Comparison of ENCODE assay signal across 21 cellular contexts in genomic region chr22:34429314-34429713, GRCh38.
DNase-seq lines count a peak whose midpoint lies in the region; ATAC-seq and TF ChIP-seq lines count a peak whose summit lies in the region.
"Had no signal": no experiment of that assay in that cellular context is flagged by ENCODE, and none has a peak within 500 bp of the region (broad histone marks: within the 10 kb centered on the region; RNA-seq: fewer than 3 reads in every experiment).

No MANE protein-coding gene starts in this region.

- no peaks in the 10 kb centered on the region for H4K20me1 ChIP-seq in mammary epithelial cell (ENCODE audit: insufficient read depth, low read length)
- no peaks in the 10 kb centered on the region for H4K20me1 ChIP-seq in Karpas-422 (ENCODE audit: insufficient read depth, low read depth, low read length)

- TF ChIP-seq CTCF in mammary epithelial cell (conservative IDR thresholded peaks at IDR 0.05 in 1 of 2, IDR thresholded peaks at IDR 0.05 in 1 of 2; ENCODE audit: extremely low read depth in 1 of 2, insufficient read depth in 1 of 2, low read depth in 1 of 2, low read length in 2 of 2) = no peak
- TF ChIP-seq CTCF in breast epithelium (IDR thresholded peaks at IDR 0.05) = no peak
- no peak for TF ChIP-seq CTCF in RWPE2 (IDR thresholded peaks at IDR 0.05; ENCODE audit: poor library complexity, severe bottlenecking)

- H3K79me2 ChIP-seq in mammary epithelial cell (ENCODE audit: insufficient read depth, low read length) (no peaks in the 10 kb centered on the region), Karpas-422 (ENCODE audit: low read length) (no peaks in the 10 kb centered on the region)

- H2AFZ ChIP-seq in mammary epithelial cell (ENCODE audit: low read depth, low read length) (no peak overlapping the region), Karpas-422 (ENCODE audit: low read length) (no peak overlapping the region)

- in situ Hi-C loops in mammary epithelial cell (cut with MboI; ENCODE audit: low sequenced_read_pairs in 2 of 2) = no loop called here

- H3K4me3 ChIP-seq in mammary epithelial cell (replicated peaks in 1 of 3; ENCODE audit: insufficient read depth in 1 of 3, low read depth in 2 of 3, low read length in 3 of 3) = no peak overlapping the region
- H3K4me3 ChIP-seq in breast epithelium = no peak overlapping the region
- H3K4me3 ChIP-seq in RWPE2 (ENCODE audit: severe bottlenecking) = no peak overlapping the region
- no peak overlapping the region for H3K4me3 ChIP-seq in Karpas-422 (ENCODE audit: low read length)
- H3K4me3 ChIP-seq: dorsolateral prefrontal cortex, K562, prostate gland, sigmoid colon had no signal

- intact Hi-C loops in mammary epithelial cell (cut with micrococcal nuclease) = no loop called here
- intact Hi-C loops in breast epithelium (cut with DNase I; ENCODE audit: low total_unique reads) = no loop called here

- H3K4me1 ChIP-seq in mammary epithelial cell (ENCODE audit: insufficient read depth, low read length) = peaks cover 5% of the 10 kb centered on the region
- H3K4me1 ChIP-seq in breast epithelium = no peaks in the 10 kb centered on the region
- peaks cover 25% of the 10 kb centered on the region for H3K4me1 ChIP-seq in RWPE2 (ENCODE audit: insufficient read depth, poor library complexity, severe bottlenecking)
- H3K4me1 ChIP-seq in Karpas-422 (ENCODE audit: low read length) = no peaks in the 10 kb centered on the region
- H3K4me1 ChIP-seq: prostate gland, sigmoid colon had no signal

- DNase-seq in mammary epithelial cell (peak; percentile 95), breast epithelium (ENCODE audit: low spot score in 2 of 2) (no peak), HT1080 (ENCODE audit: low read depth) (peak; percentile 96), RWPE2 (ENCODE audit: low spot score) (no peak), kidney tubule cell (ENCODE audit: low spot score) (peak; percentile 86), Karpas-422 (no peak), NOMO-1 treated with dmso at 0.1 percent for 144 hours (lab: John Stamatoyannopoulos, UW; ENCODE audit: unreplicated experiment) (no peak)
- DNase-seq: activated naive CD8-positive, alpha-beta T cell treated with anti-CD3 and anti-CD28 coated beads, Interleukin-2, amount 10 ng/mL, durations not matched to agents 7 days and 5 days; cerebellar nuclear complex; dorsolateral prefrontal cortex; head of caudate nucleus; left cardiac atrium; sigmoid colon; stimulated activated CD8-positive, alpha-beta memory T cell treated with anti-CD3 and anti-CD28 coated beads, Interleukin-4, amount 100 ng/mL, for 48 hours; trophoblast cell had no signal

- H3K9ac ChIP-seq in mammary epithelial cell (ENCODE audit: insufficient read depth, low read length) (no peak overlapping the region), Karpas-422 (ENCODE audit: low read length) (no peak overlapping the region)

- BruUV-seq in mammary epithelial cell (replicated peaks; lab: Mats Ljungman, UMichigan) = no TSS peak

- H3K27me3 ChIP-seq in mammary epithelial cell (ENCODE audit: insufficient read depth, low read length) = no peaks in the 10 kb centered on the region
- peaks cover 0 to 10% of the 10 kb centered on the region in 2 donors for H3K27me3 ChIP-seq in breast epithelium
- no peaks in the 10 kb centered on the region for H3K27me3 ChIP-seq in RWPE2 (ENCODE audit: insufficient read depth, poor library complexity, severe bottlenecking)
- H3K27me3 ChIP-seq in Karpas-422 (ENCODE audit: low read length) = no peaks in the 10 kb centered on the region
- H3K27me3 ChIP-seq: neutrophil, sigmoid colon had no signal

- TF ChIP-seq POLR2A in breast epithelium (IDR thresholded peaks at IDR 0.05) = no peak

- peak overlapping the region; percentile 18 for H3K4me2 ChIP-seq in mammary epithelial cell (ENCODE audit: insufficient read depth, low read depth, low read length)
- no peak overlapping the region for H3K4me2 ChIP-seq in Karpas-422 (ENCODE audit: low read depth, low read length, poor library complexity, severe bottlenecking)

- CTCF ChIA-PET in mammary epithelial cell (lab: Charles Lee; ENCODE audit: low non-redundant PET) = interaction anchor here (0.6 kb wide), 1 partner anchor 510 kb away, joined by 3 read pairs; no protein-coding TSS in a partner anchor

- H3K27ac ChIP-seq in mammary epithelial cell (ENCODE audit: insufficient read depth, low read depth, low read length) (peak overlapping the region; percentile 26), breast epithelium (no peak overlapping the region), RWPE2 (ENCODE audit: poor library complexity, severe bottlenecking) (peak overlapping the region; percentile 89), Karpas-422 (ENCODE audit: low read length) (no peak overlapping the region)
- H3K27ac ChIP-seq: dorsolateral prefrontal cortex, neutrophil, prostate gland, sigmoid colon had no signal

- dilution Hi-C loops in mammary epithelial cell (cut with HindIII; ENCODE audit: low sequenced_read_pairs) = no loop called here

- 1% methylated on average over 5 of the region's 5 CpGs for WGBS in mammary epithelial cell (ENCODE audit: low coverage, missing lambda C conversion rate)

- peak; percentile 87 for ATAC-seq in RWPE2 (ENCODE audit: low read depth)
- ATAC-seq in HG03457 (IDR thresholded peaks at IDR 0.05; ENCODE audit: unreplicated experiment) = no peak
- ATAC-seq: K562, left cardiac atrium, Right ventricle myocardium inferior, WTC11 had no signal

- 0 out of 2 replicates have a peak, but pooled peaks cover 2% of the 10 kb centered on the region for H3K9me2 ChIP-seq in Karpas-422 (replicated peaks; ENCODE audit: insufficient read depth, low read length)

- no peaks in the 10 kb centered on the region for H3K36me3 ChIP-seq in mammary epithelial cell (ENCODE audit: insufficient read depth, low read length)
- H3K36me3 ChIP-seq in breast epithelium = no peaks in the 10 kb centered on the region
- no peaks in the 10 kb centered on the region for H3K36me3 ChIP-seq in RWPE2 (ENCODE audit: low read depth)
- no peaks in the 10 kb centered on the region for H3K36me3 ChIP-seq in Karpas-422 (ENCODE audit: insufficient read depth, low read length)
- H3K36me3 ChIP-seq: neutrophil, prostate gland, sigmoid colon had no signal

- H3K9me3 ChIP-seq in mammary epithelial cell (replicated peaks; ENCODE audit: insufficient read depth, low read length) = peaks cover 15% of the 10 kb centered on the region
- no peaks in the 10 kb centered on the region for H3K9me3 ChIP-seq in breast epithelium
- no peaks in the 10 kb centered on the region for H3K9me3 ChIP-seq in RWPE2 (ENCODE audit: severe bottlenecking)
- H3K9me3 ChIP-seq in Karpas-422 (ENCODE audit: low read length) = no peaks in the 10 kb centered on the region
- H3K9me3 ChIP-seq: neutrophil, prostate gland, sigmoid colon had no signal

Comparison
In these comparisons a context has a peak if more than half of its experiments do, and no peak if none do; other contexts are left out.
1. DNase-seq: peak in mammary epithelial cell (single experiment), HT1080 (single experiment) and kidney tubule cell (single experiment); none in breast epithelium (0 of 2), RWPE2 (single experiment), Karpas-422 (single experiment) and NOMO-1 treated with dmso at 0.1 percent for 144 hours (single experiment).
2. H3K27ac ChIP-seq: peak in mammary epithelial cell (single experiment) and RWPE2 (single experiment); none in breast epithelium (0 of 2) and Karpas-422 (single experiment).